In genomic region chr9:107548298-107549142, GRCh38 we compare ENCODE assay signal across 10 cellular contexts. TPM values are rescaled to one million over a fixed set of nuclear protein-coding genes. Genes with fewer than 3 reads are reported as not detected.
DNase-seq lines count a peak whose midpoint lies in the region; ATAC-seq and TF ChIP-seq lines count a peak whose summit lies in the region.
"Had no signal": no experiment of that assay in that cellular context is flagged by ENCODE, and none has a peak within 500 bp of the region (broad histone marks: within the 10 kb centered on the region; RNA-seq: fewer than 3 reads in every experiment).

No MANE protein-coding gene starts in this region.

- no peaks in the 10 kb centered on the region for H3K9me3 Mint-ChIP-seq in dendritic cell treated with granulocyte-macrophage colony-stimulating factor and Interleukin-4, amounts not matched to agents 40 ng/mL and 50 ng/mL, for 4 days

- no peak for TF ChIP-seq CTCF in NB4 (IDR thresholded peaks at IDR 0.05; ENCODE audit: low read depth, low read length)

- H3K4me3 Mint-ChIP-seq in dendritic cell treated with granulocyte-macrophage colony-stimulating factor and Interleukin-4, amounts not matched to agents 40 ng/mL and 50 ng/mL, for 4 days, result peak overlapping the region; percentile 9

- no peaks in the 10 kb centered on the region for H3K36me3 Mint-ChIP-seq in dendritic cell treated with granulocyte-macrophage colony-stimulating factor and Interleukin-4, amounts not matched to agents 40 ng/mL and 50 ng/mL, for 4 days (ENCODE audit: low read depth)

- no peaks in the 10 kb centered on the region for H3K27me3 Mint-ChIP-seq in dendritic cell treated with granulocyte-macrophage colony-stimulating factor and Interleukin-4, amounts not matched to agents 40 ng/mL and 50 ng/mL, for 4 days

- no peak for TF ChIP-seq POLR2A in NB4 (IDR thresholded peaks at IDR 0.05; ENCODE audit: extremely low read depth, insufficient read length)

- no peak for ATAC-seq in HG02884 (IDR thresholded peaks at IDR 0.05; ENCODE audit: unreplicated experiment)

- intact Hi-C loops in dendritic cell treated with granulocyte-macrophage colony-stimulating factor and Interleukin-4, amounts not matched to agents 40 ng/mL and 50 ng/mL, for 4 days (cut with micrococcal nuclease), result loop anchor here (5.0 kb wide), 1 partner anchor 51 kb away; no protein-coding TSS in a partner anchor

- peak; percentile 86 for DNase-seq in AG20443 (ENCODE audit: low spot score)
- peak; percentile 79 for DNase-seq in NB4 (ENCODE audit: low read depth)
- DNase-seq in myocyte (ENCODE audit: low read depth), result peak; percentile 56
- DNase-seq in NCI-H748 (lab: John Stamatoyannopoulos, UW; ENCODE audit: unreplicated experiment), result no peak
- DNase-seq in Kasumi-1 (lab: John Stamatoyannopoulos, UW), result no peak
- no peak for DNase-seq in NCI-H1436 (lab: John Stamatoyannopoulos, UW)
- DNase-seq: NCI-H2107; stimulated activated CD4-positive, alpha-beta T cell treated with anti-CD3 and anti-CD28 coated beads, Interleukin-2, amount 100 ng/mL, for 24 hours had no signal

- peak overlapping the region; percentile 82 for H3K27ac Mint-ChIP-seq in dendritic cell treated with granulocyte-macrophage colony-stimulating factor and Interleukin-4, amounts not matched to agents 40 ng/mL and 50 ng/mL, for 4 days

- no peak overlapping the region for H3K4me3 ChIP-seq in NB4 (ENCODE audit: low read depth, low read length)

- H3K4me1 Mint-ChIP-seq in dendritic cell treated with granulocyte-macrophage colony-stimulating factor and Interleukin-4, amounts not matched to agents 40 ng/mL and 50 ng/mL, for 4 days (ENCODE audit: low read depth), result peaks cover 26% of the 10 kb centered on the region

RNA-seq across cellular contexts. Expression of gene KLF4, which starts 59.0 kb away (rescaled TPM):
- 4.9 and 7.8 TPM in 2 replicates for total RNA-seq in myocyte
- polyA plus RNA-seq in myocyte (2012), result 7.6 TPM

Comparison
In these comparisons a context has a peak if more than half of its experiments do, and no peak if none do; other contexts are left out.
1. DNase-seq: peak in AG20443 (single experiment), NB4 (single experiment) and myocyte (single experiment); none in NCI-H748 (single experiment), Kasumi-1 (0 of 2) and NCI-H1436 (single experiment).